8 cellular contexts compared by ENCODE assay signal in the genomic region with DNA sequence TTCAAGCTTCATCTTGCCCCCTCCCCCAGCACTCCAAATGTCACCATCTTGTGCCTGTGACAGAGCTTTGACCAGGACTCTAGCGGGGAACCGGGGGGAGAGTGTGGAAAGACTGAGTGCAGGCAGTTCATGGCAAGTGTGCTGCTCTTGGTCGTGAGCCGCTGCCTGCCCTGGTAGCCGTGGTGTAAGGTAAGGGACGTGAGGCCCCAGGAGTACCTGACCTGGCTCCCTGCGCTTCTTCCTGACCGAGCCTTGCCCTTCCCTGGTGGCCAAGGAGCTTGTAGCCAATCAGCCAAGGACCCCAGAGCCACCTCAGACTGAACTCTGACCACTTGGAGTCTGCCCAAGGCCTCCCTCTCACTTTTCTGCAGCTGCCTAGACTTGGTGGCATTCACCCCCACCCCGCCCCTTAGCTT. TPM values are rescaled to one million over a fixed set of nuclear protein-coding genes. Genes with fewer than 3 reads are reported as not detected.
DNase-seq lines count a peak whose midpoint lies in the region; ATAC-seq and TF ChIP-seq lines count a peak whose summit lies in the region.

No MANE protein-coding gene starts in this region.

- TF ChIP-seq CTCF in Calu3 (IDR thresholded peaks at IDR 0.05; ENCODE audit: unreplicated experiment) (no peak), endothelial cell (IDR thresholded peaks at IDR 0.05; ENCODE audit: unreplicated experiment) (no peak), ovary (IDR thresholded peaks at IDR 0.05) (no peak)

- no peak for DNase-seq in Calu3
- no peak for DNase-seq in T-cell
- DNase-seq in endothelial cell (ENCODE audit: low spot score): no peak
- no peak for DNase-seq in ovary
- no peak for DNase-seq in ecto neural progenitor cell (ENCODE audit: low spot score)
- DNase-seq in EL: no peak
- no peak for DNase-seq in SW480 (ENCODE audit: low spot score)
- no peak for DNase-seq in DMS 273 (lab: John Stamatoyannopoulos, UW; ENCODE audit: unreplicated experiment)

- no peak for ATAC-seq in T-cell (replicated peaks in 1 of 4)

- H3K4me3 ChIP-seq in ovary: peak overlapping the region; percentile 70

- no peak overlapping the region for H3K27ac ChIP-seq in ovary

- POLR2A ChIA-PET in T-cell (lab: Charles Lee): interaction anchor here (1.1 to 1.4 kb wide), 3 partner anchors 10 to 13 kb away, joined by 4 to 5 read pairs (median 4); no protein-coding TSS in a partner anchor

- peak overlapping the region; percentile 39 for H3K27ac Mint-ChIP-seq in Calu3 (ENCODE audit: unreplicated experiment)
- peak overlapping the region; percentile 97 to 98 for H3K27ac Mint-ChIP-seq in T-cell
- H3K27ac Mint-ChIP-seq in endothelial cell (ENCODE audit: unreplicated experiment): peak overlapping the region; percentile 53

- no TSS peak for BruUV-seq in Calu3 (replicated peaks; lab: Mats Ljungman, UMichigan)

- TF ChIP-seq POLR2A in ovary (IDR thresholded peaks at IDR 0.05): no peak

- H3K36me3 ChIP-seq in ovary: no peaks in the 10 kb centered on the region

- peaks cover 30% of the 10 kb centered on the region for H3K4me1 ChIP-seq in ovary (ENCODE audit: insufficient read depth)

- TF ChIP-seq EP300 in ovary (IDR thresholded peaks at IDR 0.05): no peak

- CTCF ChIA-PET in Calu3 (lab: Charles Lee) (interaction anchor here (1.5 kb wide), 1 partner anchor 15 kb away, joined by 8 read pairs; no protein-coding TSS in a partner anchor), T-cell (lab: Charles Lee) (interaction anchor here (0.8 to 3.1 kb wide), 9 partner anchors 9 to 105 kb away, joined by 3 to 18 read pairs (median 5); no protein-coding TSS in a partner anchor)

- peaks cover 20% of the 10 kb centered on the region for H3K4me1 Mint-ChIP-seq in Calu3 (ENCODE audit: low read depth, unreplicated experiment)
- peaks cover 80 to 87% (median 86%) of the 10 kb centered on the region in 3 donors for H3K4me1 Mint-ChIP-seq in T-cell
- peaks cover 58% of the 10 kb centered on the region for H3K4me1 Mint-ChIP-seq in endothelial cell (ENCODE audit: unreplicated experiment)

- intact Hi-C loops in Calu3 (cut with micrococcal nuclease; ENCODE audit: unreplicated experiment): no loop called here
- intact Hi-C loops in ovary (cut with DNase I): no loop called here

- H3K9me3 Mint-ChIP-seq in Calu3 (ENCODE audit: low read depth, unreplicated experiment) (no peaks in the 10 kb centered on the region), T-cell (no peaks in the 10 kb centered on the region), endothelial cell (ENCODE audit: unreplicated experiment) (no peaks in the 10 kb centered on the region)

- H3K27me3 ChIP-seq in ovary: no peaks in the 10 kb centered on the region

- 73 to 74% (median 74%) methylated on average over 9 of the region's 9 CpGs for WGBS in ovary, 3 donors

- H3K36me3 Mint-ChIP-seq in Calu3 (ENCODE audit: insufficient read depth, unreplicated experiment) (peaks cover 23% of the 10 kb centered on the region), T-cell (no peaks in the 10 kb centered on the region), endothelial cell (ENCODE audit: low read depth, unreplicated experiment) (peaks cover 7% of the 10 kb centered on the region)

- H3K27me3 Mint-ChIP-seq in Calu3 (ENCODE audit: unreplicated experiment): peaks cover 38% of the 10 kb centered on the region
- H3K27me3 Mint-ChIP-seq in T-cell: no peaks in the 10 kb centered on the region
- peaks cover 22% of the 10 kb centered on the region for H3K27me3 Mint-ChIP-seq in endothelial cell (ENCODE audit: unreplicated experiment)

- peak overlapping the region; percentile 50 for H3K4me3 Mint-ChIP-seq in Calu3 (ENCODE audit: low read depth, unreplicated experiment)
- peak overlapping the region; percentile 85 to 94 (median 91) for H3K4me3 Mint-ChIP-seq in T-cell
- peak overlapping the region; percentile 91 for H3K4me3 Mint-ChIP-seq in endothelial cell (ENCODE audit: unreplicated experiment)

- no peaks in the 10 kb centered on the region for H3K9me3 ChIP-seq in ovary

RNA-seq across cellular contexts. Expression of a gene that starts 1.3 kb away (rescaled TPM):
- total RNA-seq in Calu3 (2022) (38.0 and 40.2 TPM in 2 replicates), T-cell (100 to 1,000 TPM; 235 to 318 (median 251) TPM), endothelial cell (ENCODE audit: unreplicated experiment) (127 TPM), ovary (10 to 100 TPM; 18.8 to 46.0 (median 29.4) TPM)
- polyA plus RNA-seq in ovary: 10 to 100 TPM in 1 of 2 donors, 1 to 10 TPM in 1; 8.9 to 26.1 TPM

RNA-seq across cellular contexts. Expression of a gene that starts 32.9 kb away (rescaled TPM):
- total RNA-seq in Calu3 (2022) (74.9 and 139 TPM in 2 replicates), T-cell (1 to 10 TPM; 5.8 to 8.6 (median 8.3) TPM), endothelial cell (ENCODE audit: unreplicated experiment) (553 TPM), ovary (100 to 1,000 TPM; 282 to 634 (median 411) TPM)
- polyA plus RNA-seq in ovary: 100 to 1,000 TPM; 211 to 509 TPM

RNA-seq across cellular contexts. Expression of a gene that starts 43.0 kb away (rescaled TPM):
- total RNA-seq in Calu3 (2022) (not detected in 2 replicates), T-cell (1 to 10 TPM in 2 of 5 donors, under 1 TPM in 2, not detected in 1; 0.18 to 3.9 (median 1.5) TPM), endothelial cell (ENCODE audit: unreplicated experiment) (not detected), ovary (under 1 TPM in 5 of 7 donors, not detected in 2; 0.18 to 0.42 (median 0.23) TPM)
- polyA plus RNA-seq in ovary: under 1 TPM in 1 of 2 donors, not detected in 1; 0.16 TPM

Comparison
In these comparisons a context has a peak if more than half of its experiments do, and no peak if none do; other contexts are left out.
1. H3K27ac Mint-ChIP-seq: peak in every context shown above with its lines; median percentile 98 in T-cell; 53 in endothelial cell; 39 in Calu3.